Comparison of ENCODE assay signal across 1 cellular context in the genomic region with DNA sequence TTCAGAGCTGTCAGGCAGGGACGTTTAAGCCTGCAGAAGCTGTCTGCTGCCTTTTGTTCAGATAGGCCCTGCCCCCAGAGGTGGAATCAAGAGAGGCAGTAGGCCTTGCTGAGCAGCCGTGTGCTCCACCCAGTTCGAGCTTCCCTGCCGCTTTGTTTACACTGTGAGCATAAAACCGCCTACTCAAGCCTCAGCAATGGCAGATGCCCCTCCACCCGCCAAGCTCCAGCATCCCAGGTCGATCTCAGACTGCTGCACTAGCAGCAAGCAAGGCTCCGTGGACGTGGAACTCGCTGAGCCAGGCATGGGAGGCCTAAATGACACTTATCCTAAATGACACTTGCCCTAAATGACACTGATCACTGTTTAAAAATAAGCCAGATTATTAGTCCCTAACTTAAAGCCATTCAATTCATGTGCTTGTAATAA.
TF ChIP-seq lines count a peak whose summit lies in the region.

No MANE protein-coding gene starts in this region.

TF ChIP-seq in HepG2, 621 proteins besides CTCF, POLR2A, EP300 and RAD21:
- TF ChIP-seq FOXA1 (IDR thresholded peaks at IDR 0.05) (no peak), FOXA1 (CRISPR knock-in tag; IDR thresholded peaks at IDR 0.05) (peak; percentile 81), ZNF441 (CRISPR knock-in tag; IDR thresholded peaks at IDR 0.05; ENCODE audit: borderline replicate concordance) (0 out of 2 replicates have a peak, but pooled peaks have one; percentile 26), GTF3A (CRISPR knock-in tag; conservative IDR thresholded peaks at IDR 0.05) (no peak), FOXA3 (CRISPR knock-in tag; IDR thresholded peaks at IDR 0.05) (peak; percentile 61), SP5 (CRISPR knock-in tag; IDR thresholded peaks at IDR 0.05; ENCODE audit: borderline replicate concordance, low read depth) (peak; percentile 22; the same call in 1 of the 2 replicates), ZNF121 (CRISPR knock-in tag; IDR thresholded peaks at IDR 0.05) (no peak), ZNF331 (CRISPR knock-in tag; IDR thresholded peaks at IDR 0.05) (peak; percentile 99), ZFY (CRISPR knock-in tag; IDR thresholded peaks at IDR 0.05) (peak; percentile 32; the same call in 1 of the 2 replicates), ZFX (CRISPR knock-in tag; IDR thresholded peaks at IDR 0.05; ENCODE audit: low read depth) (0 out of 2 replicates have a peak, but pooled peaks have one; percentile 29)
- TF ChIP-seq, protein P1, sequence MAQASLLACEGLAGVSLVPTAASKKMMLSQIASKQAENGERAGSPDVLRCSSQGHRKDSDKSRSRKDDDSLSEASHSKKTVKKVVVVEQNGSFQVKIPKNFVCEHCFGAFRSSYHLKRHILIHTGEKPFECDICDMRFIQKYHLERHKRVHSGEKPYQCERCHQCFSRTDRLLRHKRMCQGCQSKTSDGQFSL (CRISPR knock-in tag; IDR thresholded peaks at IDR 0.05), result 0 out of 2 replicates have a peak, but pooled peaks have one; percentile 35
